8 cellular contexts compared by ENCODE assay signal in the genomic region with DNA sequence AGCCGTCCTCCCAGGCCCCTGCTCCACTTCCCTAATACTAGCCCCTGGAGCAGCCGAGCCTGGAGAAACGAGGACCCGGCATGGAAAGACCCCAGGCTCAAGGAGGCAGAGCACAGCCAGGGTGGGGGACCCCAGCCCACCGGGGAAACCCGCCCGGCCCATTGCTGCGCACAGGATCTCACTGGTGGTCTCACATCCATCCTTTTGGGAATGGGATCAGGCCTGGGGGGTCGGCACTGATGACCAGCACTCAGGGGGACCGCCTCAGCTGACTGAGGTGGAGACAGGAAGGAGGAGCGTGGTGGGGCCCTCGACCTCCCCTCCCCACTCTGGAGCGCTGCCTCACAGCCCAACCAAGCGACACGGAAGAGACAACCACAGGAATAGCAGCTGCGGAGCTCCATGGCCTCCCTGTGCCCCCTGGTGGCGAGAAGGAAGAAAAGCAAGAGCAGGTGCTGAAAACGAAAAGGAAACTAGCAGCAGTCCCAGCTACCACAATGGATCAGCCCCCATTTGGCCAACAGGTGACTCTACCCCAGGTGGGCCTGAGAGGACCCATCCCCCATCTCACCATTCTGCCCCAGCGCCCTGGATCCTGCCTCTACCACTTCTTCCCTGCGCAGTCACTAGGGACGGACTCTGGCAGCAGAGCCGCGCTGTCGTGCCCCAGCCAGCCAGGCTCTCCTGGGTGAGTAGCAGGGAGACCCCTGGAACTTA. TPM values are rescaled to one million over a fixed set of nuclear protein-coding genes. Genes with fewer than 3 reads are reported as not detected.
DNase-seq lines count a peak whose midpoint lies in the region; FAIRE-seq and TF ChIP-seq lines count a peak whose summit lies in the region.
"Not testable (repeated sequence)": the region's sequence is repeated elsewhere in the genome, so short reads cannot be mapped to it uniquely, and the experiment has no call there.

No MANE protein-coding gene starts in this region.

- 28% methylated on average over 23 of the region's 24 CpGs for WGBS in suprapubic skin

- H3K4me1 ChIP-seq in HEK293 (ENCODE audit: control insufficient read depth, insufficient read depth, low read length); SJCRH30: not testable (repeated sequence)
- H3K4me1 ChIP-seq in suprapubic skin, result peaks cover 31% of the 10 kb centered on the region

- not testable (repeated sequence) for H3K9me3 ChIP-seq in HEK293 (ENCODE audit: control insufficient read depth, insufficient read depth, low read depth, low read length); SJCRH30 (replicated peaks); suprapubic skin

- not testable (repeated sequence) for H3K4me3 ChIP-seq in HEK293 (ENCODE audit: low read depth, low read length); SJCRH30
- H3K4me3 ChIP-seq in suprapubic skin, result peak overlapping the region; percentile 22

- not testable (repeated sequence) for TF ChIP-seq CTCF in HEK293 (tag by site-specific recombination; IDR thresholded peaks at IDR 0.05)
- peak in 1 of 2 donors; percentile 63 for TF ChIP-seq CTCF in suprapubic skin (IDR thresholded peaks at IDR 0.05)

- CTCF ChIA-PET in HEK293 (lab: Yijun Ruan, JAX), result interaction anchor here (0.7 to 2.9 kb wide), 17 partner anchors 8 to 1293 kb away, joined by 3 to 25 read pairs (median 4); no protein-coding TSS in a partner anchor

- TF ChIP-seq POLR2A in suprapubic skin (IDR thresholded peaks at IDR 0.05), result not testable (repeated sequence)

- TF ChIP-seq EP300 in suprapubic skin (IDR thresholded peaks at IDR 0.05), result not testable (repeated sequence)

- H3K27me3 ChIP-seq in SJCRH30, suprapubic skin: not testable (repeated sequence)

- not testable (repeated sequence) for H3K36me3 ChIP-seq in HEK293 (ENCODE audit: control insufficient read depth in 2 of 2, insufficient read depth in 1 of 2, low read length in 2 of 2); SJCRH30; suprapubic skin

- POLR2A ChIA-PET in HEK293 (lab: Yijun Ruan, JAX), result not testable (repeated sequence)

- FAIRE-seq in frontal cortex (lab: Jason Lieb, UNC), result not testable (repeated sequence)

- DNase-seq in GDM1 (lab: John Stamatoyannopoulos, UW), result peak; percentile 63
- peak; percentile 47 for DNase-seq in M059J (ENCODE audit: low read depth)
- DNase-seq in SJCRH30, result peak; percentile 46 to 66
- peak; percentile 50 for DNase-seq in activated gamma-delta T cell treated with anti-CD3 and anti-CD28 coated beads, Interleukin-2, amount 50 U/mL, for 16 hours (ENCODE audit: low read depth)
- DNase-seq in frontal cortex (ENCODE audit: low spot score in 2 of 2), result peak; percentile 57 to 77
- peak; percentile 13 for DNase-seq in non-pigmented ciliary epithelial cell (ENCODE audit: low read depth)
- peak; percentile 81 for DNase-seq in suprapubic skin (ENCODE audit: low spot score in 2 of 2)

- H3K27ac ChIP-seq in HEK293 (ENCODE audit: extremely low read depth, low read depth, low read length); SJCRH30; suprapubic skin: not testable (repeated sequence)

TF ChIP-seq in HEK293, 187 proteins besides CTCF, POLR2A, EP300 and RAD21:
- TF ChIP-seq SCRT2 (tag by site-specific recombination; IDR thresholded peaks at IDR 0.05), result peak; percentile 54; the same call in 1 of the 2 replicates
- TF ChIP-seq, protein P1, sequence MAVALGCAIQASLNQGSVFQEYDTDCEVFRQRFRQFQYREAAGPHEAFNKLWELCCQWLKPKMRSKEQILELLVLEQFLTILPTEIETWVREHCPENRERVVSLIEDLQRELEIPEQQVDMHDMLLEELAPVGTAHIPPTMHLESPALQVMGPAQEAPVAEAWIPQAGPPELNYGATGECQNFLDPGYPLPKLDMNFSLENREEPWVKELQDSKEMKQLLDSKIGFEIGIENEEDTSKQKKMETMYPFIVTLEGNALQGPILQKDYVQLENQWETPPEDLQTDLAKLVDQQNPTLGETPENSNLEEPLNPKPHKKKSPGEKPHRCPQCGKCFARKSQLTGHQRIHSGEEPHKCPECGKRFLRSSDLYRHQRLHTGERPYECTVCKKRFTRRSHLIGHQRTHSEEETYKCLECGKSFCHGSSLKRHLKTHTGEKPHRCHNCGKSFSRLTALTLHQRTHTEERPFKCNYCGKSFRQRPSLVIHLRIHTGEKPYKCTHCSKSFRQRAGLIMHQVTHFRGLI (tag by site-specific recombination; IDR thresholded peaks at IDR 0.05), result 0 out of 2 replicates have a peak, but pooled peaks have one; percentile 43

RNA-seq across cellular contexts. Expression of a gene that starts 31.9 kb away (rescaled TPM):
- 2.6 and 3.5 TPM in 2 replicates for total RNA-seq in M059J (2014; rRNA removed; shearing (Covaris generic))
- total RNA-seq in SJCRH30 (2014; rRNA removed; shearing (Covaris generic)), result 2.5 and 3.0 TPM in 2 replicates
- total RNA-seq in frontal cortex (3.7 TPM), suprapubic skin (100 to 1,000 TPM in 2 of 4 donors, 10 to 100 TPM in 2; 64.1 to 145 (median 99.5) TPM)

RNA-seq across cellular contexts. Expression of a gene that starts 34.4 kb away (rescaled TPM):
- not detected in 2 replicates for total RNA-seq in M059J (2014; rRNA removed; shearing (Covaris generic))
- not detected in 2 replicates for total RNA-seq in SJCRH30 (2014; rRNA removed; shearing (Covaris generic))
- total RNA-seq in frontal cortex (not detected), suprapubic skin (not detected)

Comparison
In these comparisons a context has a peak if more than half of its experiments do, and no peak if none do; other contexts are left out.
1. DNase-seq: peak in every context shown above with its lines; median percentile 81 in suprapubic skin; 67 in frontal cortex; 63 in GDM1; 56 in SJCRH30; 50 in activated gamma-delta T cell treated with anti-CD3 and anti-CD28 coated beads, Interleukin-2, amount 50 U/mL, for 16 hours; 47 in M059J; 13 in non-pigmented ciliary epithelial cell.
2. RNA of a gene that starts 31.9 kb away (total RNA-seq): 64.1 to 145 TPM in suprapubic skin; 3.7 TPM in frontal cortex (single experiment), 2.5 to 3.0 TPM in SJCRH30 and 2.6 to 3.5 TPM in M059J; every median in the first group is over 10 times any median in the second.